Comparison of ENCODE assay signal across 1 cellular context in genomic region chr16:70685938-70686375, GRCh38.
TF ChIP-seq lines count a peak whose summit lies in the region.

A gene with protein sequence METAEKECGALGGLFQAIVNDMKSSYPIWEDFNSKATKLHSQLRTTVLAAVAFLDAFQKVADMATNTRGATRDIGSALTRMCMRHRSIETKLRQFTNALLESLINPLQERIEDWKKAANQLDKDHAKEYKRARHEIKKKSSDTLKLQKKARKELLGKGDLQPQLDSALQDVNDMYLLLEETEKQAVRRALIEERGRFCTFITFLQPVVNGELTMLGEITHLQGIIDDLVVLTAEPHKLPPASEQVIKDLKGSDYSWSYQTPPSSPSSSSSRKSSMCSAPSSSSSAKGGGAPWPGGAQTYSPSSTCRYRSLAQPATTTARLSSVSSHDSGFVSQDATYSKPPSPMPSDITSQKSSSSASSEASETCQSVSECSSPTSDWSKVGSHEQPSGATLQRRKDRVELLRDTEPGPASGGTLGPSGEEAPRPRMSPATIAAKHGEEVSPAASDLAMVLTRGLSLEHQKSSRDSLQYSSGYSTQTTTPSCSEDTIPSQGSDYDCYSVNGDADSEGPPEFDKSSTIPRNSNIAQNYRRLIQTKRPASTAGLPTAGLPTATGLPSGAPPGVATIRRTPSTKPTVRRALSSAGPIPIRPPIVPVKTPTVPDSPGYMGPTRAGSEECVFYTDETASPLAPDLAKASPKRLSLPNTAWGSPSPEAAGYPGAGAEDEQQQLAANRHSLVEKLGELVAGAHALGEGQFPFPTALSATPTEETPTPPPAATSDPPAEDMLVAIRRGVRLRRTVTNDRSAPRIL (minus strand): TSS chr16:70686053. CDS start chr16:70685791, 262 bp downstream.

TF ChIP-seq in HepG2, 621 proteins besides CTCF, POLR2A, EP300 and RAD21 (continued from another document and continues in another):
- no peak for TF ChIP-seq CCAR2 (optimal IDR thresholded peaks at IDR 0.05; ENCODE audit: low read depth, low read length)
- no peak for TF ChIP-seq CSRNP2 (CRISPR knock-in tag; conservative IDR thresholded peaks at IDR 0.05; ENCODE audit: low read depth)
- no peak for TF ChIP-seq ZNF501 (CRISPR knock-in tag; IDR thresholded peaks at IDR 0.05)
- TF ChIP-seq, protein P1, sequence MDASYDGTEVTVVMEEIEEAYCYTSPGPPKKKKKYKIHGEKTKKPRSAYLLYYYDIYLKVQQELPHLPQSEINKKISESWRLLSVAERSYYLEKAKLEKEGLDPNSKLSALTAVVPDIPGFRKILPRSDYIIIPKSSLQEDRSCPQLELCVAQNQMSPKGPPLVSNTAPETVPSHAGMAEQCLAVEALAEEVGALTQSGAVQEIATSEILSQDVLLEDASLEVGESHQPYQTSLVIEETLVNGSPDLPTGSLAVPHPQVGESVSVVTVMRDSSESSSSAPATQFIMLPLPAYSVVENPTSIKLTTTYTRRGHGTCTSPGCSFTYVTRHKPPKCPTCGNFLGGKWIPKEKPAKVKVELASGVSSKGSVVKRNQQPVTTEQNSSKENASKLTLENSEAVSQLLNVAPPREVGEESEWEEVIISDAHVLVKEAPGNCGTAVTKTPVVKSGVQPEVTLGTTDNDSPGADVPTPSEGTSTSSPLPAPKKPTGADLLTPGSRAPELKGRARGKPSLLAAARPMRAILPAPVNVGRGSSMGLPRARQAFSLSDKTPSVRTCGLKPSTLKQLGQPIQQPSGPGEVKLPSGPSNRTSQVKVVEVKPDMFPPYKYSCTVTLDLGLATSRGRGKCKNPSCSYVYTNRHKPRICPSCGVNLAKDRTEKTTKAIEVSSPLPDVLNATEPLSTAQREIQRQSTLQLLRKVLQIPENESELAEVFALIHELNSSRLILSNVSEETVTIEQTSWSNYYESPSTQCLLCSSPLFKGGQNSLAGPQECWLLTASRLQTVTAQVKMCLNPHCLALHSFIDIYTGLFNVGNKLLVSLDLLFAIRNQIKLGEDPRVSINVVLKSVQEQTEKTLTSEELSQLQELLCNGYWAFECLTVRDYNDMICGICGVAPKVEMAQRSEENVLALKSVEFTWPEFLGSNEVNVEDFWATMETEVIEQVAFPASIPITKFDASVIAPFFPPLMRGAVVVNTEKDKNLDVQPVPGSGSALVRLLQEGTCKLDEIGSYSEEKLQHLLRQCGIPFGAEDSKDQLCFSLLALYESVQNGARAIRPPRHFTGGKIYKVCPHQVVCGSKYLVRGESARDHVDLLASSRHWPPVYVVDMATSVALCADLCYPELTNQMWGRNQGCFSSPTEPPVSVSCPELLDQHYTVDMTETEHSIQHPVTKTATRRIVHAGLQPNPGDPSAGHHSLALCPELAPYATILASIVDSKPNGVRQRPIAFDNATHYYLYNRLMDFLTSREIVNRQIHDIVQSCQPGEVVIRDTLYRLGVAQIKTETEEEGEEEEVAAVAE (CRISPR knock-in tag; IDR thresholded peaks at IDR 0.05; ENCODE audit: borderline replicate concordance) = no peak
- no peak for TF ChIP-seq SP2 (CRISPR knock-in tag; IDR thresholded peaks at IDR 0.05)
- TF ChIP-seq ZFP62 (CRISPR knock-in tag; IDR thresholded peaks at IDR 0.05) = no peak
- TF ChIP-seq RFX1 (IDR thresholded peaks at IDR 0.05) = no peak
- no peak for TF ChIP-seq ZNF704 (CRISPR knock-in tag; IDR thresholded peaks at IDR 0.05; ENCODE audit: borderline replicate concordance)
- no peak for TF ChIP-seq ZMAT5 (CRISPR knock-in tag; IDR thresholded peaks at IDR 0.05; ENCODE audit: borderline replicate concordance, low read depth)
- TF ChIP-seq FOXC1 (CRISPR knock-in tag; IDR thresholded peaks at IDR 0.05; ENCODE audit: borderline replicate concordance) = no peak
- no peak for TF ChIP-seq RCOR2 (CRISPR knock-in tag; IDR thresholded peaks at IDR 0.05)
- no peak for TF ChIP-seq DZIP1 (CRISPR knock-in tag; IDR thresholded peaks at IDR 0.05)
- no peak for TF ChIP-seq HMG20B (CRISPR knock-in tag; conservative IDR thresholded peaks at IDR 0.05)
- no peak for TF ChIP-seq HCFC1 (IDR thresholded peaks at IDR 0.05; ENCODE audit: low read depth, low read length)
- no peak for TF ChIP-seq EEA1 (CRISPR knock-in tag; IDR thresholded peaks at IDR 0.05; ENCODE audit: borderline replicate concordance)
- TF ChIP-seq MXD1 (CRISPR knock-in tag; IDR thresholded peaks at IDR 0.05) = no peak
- TF ChIP-seq, protein P2, sequence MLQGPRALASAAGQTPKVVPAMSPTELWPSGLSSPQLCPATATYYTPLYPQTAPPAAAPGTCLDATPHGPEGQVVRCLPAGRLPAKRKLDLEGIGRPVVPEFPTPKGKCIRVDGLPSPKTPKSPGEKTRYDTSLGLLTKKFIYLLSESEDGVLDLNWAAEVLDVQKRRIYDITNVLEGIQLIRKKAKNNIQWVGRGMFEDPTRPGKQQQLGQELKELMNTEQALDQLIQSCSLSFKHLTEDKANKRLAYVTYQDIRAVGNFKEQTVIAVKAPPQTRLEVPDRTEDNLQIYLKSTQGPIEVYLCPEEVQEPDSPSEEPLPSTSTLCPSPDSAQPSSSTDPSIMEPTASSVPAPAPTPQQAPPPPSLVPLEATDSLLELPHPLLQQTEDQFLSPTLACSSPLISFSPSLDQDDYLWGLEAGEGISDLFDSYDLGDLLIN (CRISPR knock-in tag; IDR thresholded peaks at IDR 0.05; ENCODE audit: borderline replicate concordance) = no peak
- peak; percentile 82; the same call in 1 of the 2 replicates for TF ChIP-seq KDM2A (CRISPR knock-in tag; IDR thresholded peaks at IDR 0.05; ENCODE audit: borderline replicate concordance, low read depth)
- TF ChIP-seq NFIC (IDR thresholded peaks at IDR 0.05; ENCODE audit: low read length) = no peak
- no peak for TF ChIP-seq ZKSCAN1 (IDR thresholded peaks at IDR 0.05; ENCODE audit: low read length)
- TF ChIP-seq NFKB2 (CRISPR knock-in tag; IDR thresholded peaks at IDR 0.05; ENCODE audit: borderline replicate concordance) = no peak
- TF ChIP-seq PBX2 (CRISPR knock-in tag; IDR thresholded peaks at IDR 0.05) = no peak
- TF ChIP-seq ZFP36 (IDR thresholded peaks at IDR 0.05; ENCODE audit: borderline replicate concordance, low read depth, low read length, partially characterized antibody) = no peak
- TF ChIP-seq HNF4G (IDR thresholded peaks at IDR 0.05; ENCODE audit: borderline replicate concordance, low read depth, low read length) = peak; percentile 18; the same call in 1 of the 2 replicates
- no peak for TF ChIP-seq HNF4G (CRISPR knock-in tag; IDR thresholded peaks at IDR 0.05; ENCODE audit: borderline replicate concordance, low read depth)
- TF ChIP-seq, protein P3, sequence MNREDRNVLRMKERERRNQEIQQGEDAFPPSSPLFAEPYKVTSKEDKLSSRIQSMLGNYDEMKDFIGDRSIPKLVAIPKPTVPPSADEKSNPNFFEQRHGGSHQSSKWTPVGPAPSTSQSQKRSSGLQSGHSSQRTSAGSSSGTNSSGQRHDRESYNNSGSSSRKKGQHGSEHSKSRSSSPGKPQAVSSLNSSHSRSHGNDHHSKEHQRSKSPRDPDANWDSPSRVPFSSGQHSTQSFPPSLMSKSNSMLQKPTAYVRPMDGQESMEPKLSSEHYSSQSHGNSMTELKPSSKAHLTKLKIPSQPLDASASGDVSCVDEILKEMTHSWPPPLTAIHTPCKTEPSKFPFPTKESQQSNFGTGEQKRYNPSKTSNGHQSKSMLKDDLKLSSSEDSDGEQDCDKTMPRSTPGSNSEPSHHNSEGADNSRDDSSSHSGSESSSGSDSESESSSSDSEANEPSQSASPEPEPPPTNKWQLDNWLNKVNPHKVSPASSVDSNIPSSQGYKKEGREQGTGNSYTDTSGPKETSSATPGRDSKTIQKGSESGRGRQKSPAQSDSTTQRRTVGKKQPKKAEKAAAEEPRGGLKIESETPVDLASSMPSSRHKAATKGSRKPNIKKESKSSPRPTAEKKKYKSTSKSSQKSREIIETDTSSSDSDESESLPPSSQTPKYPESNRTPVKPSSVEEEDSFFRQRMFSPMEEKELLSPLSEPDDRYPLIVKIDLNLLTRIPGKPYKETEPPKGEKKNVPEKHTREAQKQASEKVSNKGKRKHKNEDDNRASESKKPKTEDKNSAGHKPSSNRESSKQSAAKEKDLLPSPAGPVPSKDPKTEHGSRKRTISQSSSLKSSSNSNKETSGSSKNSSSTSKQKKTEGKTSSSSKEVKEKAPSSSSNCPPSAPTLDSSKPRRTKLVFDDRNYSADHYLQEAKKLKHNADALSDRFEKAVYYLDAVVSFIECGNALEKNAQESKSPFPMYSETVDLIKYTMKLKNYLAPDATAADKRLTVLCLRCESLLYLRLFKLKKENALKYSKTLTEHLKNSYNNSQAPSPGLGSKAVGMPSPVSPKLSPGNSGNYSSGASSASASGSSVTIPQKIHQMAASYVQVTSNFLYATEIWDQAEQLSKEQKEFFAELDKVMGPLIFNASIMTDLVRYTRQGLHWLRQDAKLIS (CRISPR knock-in tag; IDR thresholded peaks at IDR 0.05) = no peak
- TF ChIP-seq ZNF460 (CRISPR knock-in tag; IDR thresholded peaks at IDR 0.05; ENCODE audit: borderline replicate concordance) = no peak
- TF ChIP-seq ARHGAP35 (CRISPR knock-in tag; IDR thresholded peaks at IDR 0.05; ENCODE audit: borderline replicate concordance) = no peak
- TF ChIP-seq ZNF296 (CRISPR knock-in tag; conservative IDR thresholded peaks at IDR 0.05) = no peak
- no peak for TF ChIP-seq ATAD3A (CRISPR knock-in tag; IDR thresholded peaks at IDR 0.05)
- TF ChIP-seq ISX (CRISPR knock-in tag; conservative IDR thresholded peaks at IDR 0.05) = no peak
- TF ChIP-seq ADNP (CRISPR knock-in tag; IDR thresholded peaks at IDR 0.05) = no peak
- no peak for TF ChIP-seq HOXA7 (CRISPR knock-in tag; IDR thresholded peaks at IDR 0.05)
